ENCODE assay signal across 1 cellular context in genomic region chr1:171753685-171754380, GRCh38.
A peak's percentile ranks its signal among the peaks of the same experiment; 100 is the strongest.
TF ChIP-seq lines count a peak whose summit lies in the region.

No MANE protein-coding gene starts in this region.

TF ChIP-seq in K562, 482 proteins besides CTCF, POLR2A, EP300 and RAD21 (continued from another document and continues in another):
- TF ChIP-seq MGA (IDR thresholded peaks at IDR 0.05) = 0 out of 2 replicates have a peak, but pooled peaks have one; percentile 14
- no peak for TF ChIP-seq MED1 (CRISPR knock-in tag; IDR thresholded peaks at IDR 0.05; ENCODE audit: borderline replicate concordance)
- no peak for TF ChIP-seq THAP12 (CRISPR knock-in tag; IDR thresholded peaks at IDR 0.05)
- no peak for TF ChIP-seq ZNF277 (CRISPR knock-in tag; IDR thresholded peaks at IDR 0.05; ENCODE audit: borderline replicate concordance)
- no peak for TF ChIP-seq RFX5 (IDR thresholded peaks at IDR 0.05; ENCODE audit: low read depth, low read length)
- TF ChIP-seq RHOXF2B (CRISPR knock-in tag; conservative IDR thresholded peaks at IDR 0.05) = no peak
- no peak for TF ChIP-seq ZNF449 (CRISPR knock-in tag; IDR thresholded peaks at IDR 0.05)
- no peak for TF ChIP-seq PML (IDR thresholded peaks at IDR 0.05; ENCODE audit: low read length)
- no peak for TF ChIP-seq SMAD1 (IDR thresholded peaks at IDR 0.05; ENCODE audit: low read depth, low read length, partially characterized antibody)
- no peak for TF ChIP-seq POLR2AphosphoS2 (IDR thresholded peaks at IDR 0.05; ENCODE audit: low read length)
- TF ChIP-seq YY1 (IDR thresholded peaks at IDR 0.05; ENCODE audit: borderline replicate concordance in 1 of 3, control insufficient read depth in 1 of 3, extremely low read depth in 1 of 3, insufficient read depth in 3 of 3, insufficient read length in 1 of 3, insufficient replicate concordance in 2 of 3, low read depth in 1 of 3, low read length in 2 of 3) = no peak
- TF ChIP-seq SIN3B (IDR thresholded peaks at IDR 0.05; ENCODE audit: low read depth) = peak; percentile 9; the same call in 1 of the 2 replicates
- TF ChIP-seq ZNF384 (IDR thresholded peaks at IDR 0.05; ENCODE audit: low read depth, low read length) = 0 out of 2 replicates have a peak, but pooled peaks have one; percentile 41
- no peak for TF ChIP-seq ZNF280A (IDR thresholded peaks at IDR 0.05; ENCODE audit: low read depth, partially characterized antibody)
- no peak for TF ChIP-seq ATF2 (CRISPR knock-in tag; IDR thresholded peaks at IDR 0.05)
- TF ChIP-seq ADNP (tag; IDR thresholded peaks at IDR 0.05) = no peak
- TF ChIP-seq THRAP3 (IDR thresholded peaks at IDR 0.05; ENCODE audit: borderline replicate concordance) = no peak
- no peak for TF ChIP-seq CHCHD3 (CRISPR knock-in tag; IDR thresholded peaks at IDR 0.05)
- no peak for TF ChIP-seq TRIM25 (IDR thresholded peaks at IDR 0.05; ENCODE audit: borderline replicate concordance)
- TF ChIP-seq RBM34 (IDR thresholded peaks at IDR 0.05; ENCODE audit: borderline replicate concordance, insufficient read depth, low read length) = no peak
- TF ChIP-seq SMC3 (conservative IDR thresholded peaks at IDR 0.05; ENCODE audit: insufficient read depth, low read depth, low read length) = no peak
- no peak for TF ChIP-seq MYBL2 (IDR thresholded peaks at IDR 0.05; ENCODE audit: low read depth)
- no peak for TF ChIP-seq MYBL2 (CRISPR knock-in tag; IDR thresholded peaks at IDR 0.05; ENCODE audit: borderline replicate concordance)
- no peak for TF ChIP-seq ZNF778 (CRISPR knock-in tag; IDR thresholded peaks at IDR 0.05)
- no peak for TF ChIP-seq CTCFL (IDR thresholded peaks at IDR 0.05; ENCODE audit: borderline replicate concordance, insufficient read depth, low read depth, low read length, poor library complexity, severe bottlenecking)
- no peak for TF ChIP-seq RBBP5 (IDR thresholded peaks at IDR 0.05; ENCODE audit: borderline replicate concordance, insufficient read depth, low read length, poor library complexity, severe bottlenecking)
- no peak for TF ChIP-seq KAT7 (CRISPR knock-in tag; IDR thresholded peaks at IDR 0.05; ENCODE audit: borderline replicate concordance)
- no peak for TF ChIP-seq GTF2A2 (tag; IDR thresholded peaks at IDR 0.05)
